Comparison of ENCODE assay signal across 10 cellular contexts in the genomic region with DNA sequence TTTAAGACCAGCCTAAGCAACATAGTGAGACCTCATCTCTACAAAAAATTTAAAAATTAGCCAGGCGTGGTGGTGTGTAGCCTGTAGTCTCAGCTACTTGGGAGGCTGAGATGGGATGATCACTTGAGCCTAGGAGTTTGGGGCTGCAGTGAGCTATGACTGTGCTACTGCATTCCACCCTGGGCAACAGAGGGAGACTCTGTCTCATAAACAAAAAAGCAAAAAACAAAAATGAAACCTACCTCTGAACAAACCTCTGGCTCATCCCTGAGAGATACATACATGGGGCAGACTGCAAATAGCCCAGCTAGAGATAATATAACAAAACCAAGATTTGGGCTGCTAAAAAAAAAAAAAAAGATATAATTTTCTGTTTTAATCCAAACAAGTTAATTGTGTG. TPM values are rescaled to one million over a fixed set of nuclear protein-coding genes. Genes with fewer than 3 reads are reported as not detected.
DNase-seq lines count a peak whose midpoint lies in the region; ATAC-seq lines count a peak whose summit lies in the region.
"Had no signal": no experiment of that assay in that cellular context is flagged by ENCODE, and none has a peak within 500 bp of the region (broad histone marks: within the 10 kb centered on the region; RNA-seq: fewer than 3 reads in every experiment).

No MANE protein-coding gene starts in this region.

- peak; percentile 93 for ATAC-seq in activated naive CD8-positive, alpha-beta T cell treated with anti-CD3 and anti-CD28 coated beads, Interleukin-2, amount 10 ng/mL, durations not matched to agents 7 days and 5 days (ENCODE audit: low read depth)
- ATAC-seq in GM21528 (IDR thresholded peaks at IDR 0.05; ENCODE audit: low FRiP score, unreplicated experiment) = peak; percentile 78
- peak; percentile 98 for ATAC-seq in HG03378 (IDR thresholded peaks at IDR 0.05; ENCODE audit: unreplicated experiment)
- ATAC-seq in stimulated activated effector memory CD8-positive, alpha-beta T cell treated with anti-CD3 and anti-CD28 coated beads, Interleukin-12 subunit alpha, Interleukin-12 subunit beta, amount 100 ng/mL, for 72 hours = peak; percentile 64

- no peaks in the 10 kb centered on the region for H3K9me3 Mint-ChIP-seq in activated naive CD8-positive, alpha-beta T cell treated with anti-CD3 and anti-CD28 coated beads, Interleukin-2, amount 10 ng/mL, durations not matched to agents 7 days and 5 days
- no peaks in the 10 kb centered on the region for H3K9me3 Mint-ChIP-seq in activated naive CD8-positive, alpha-beta T cell treated with anti-CD3 and anti-CD28 coated beads for 36 hours
- no peaks in the 10 kb centered on the region for H3K9me3 Mint-ChIP-seq in stimulated activated effector memory CD8-positive, alpha-beta T cell treated with anti-CD3 and anti-CD28 coated beads, Interleukin-12 subunit alpha, Interleukin-12 subunit beta, amount 100 ng/mL, for 72 hours
- H3K9me3 Mint-ChIP-seq: stimulated activated naive CD8-positive, alpha-beta T cell treated with anti-CD3 and anti-CD28 coated beads, Interleukin-15, Interleukin-2, amounts not matched to agents 100 ng/mL and 50 ng/mL, for 24 hours had no signal

- POLR2A ChIA-PET in activated naive CD8-positive, alpha-beta T cell treated with anti-CD3 and anti-CD28 coated beads, Interleukin-2, amount 10 ng/mL, durations not matched to agents 7 days and 5 days (lab: Charles Lee) = interaction anchor here (0.8 kb wide), 1 partner anchor 114 kb away, joined by 4 read pairs; the partner anchor contains the start of gene OTUD1

- peaks cover 2% of the 10 kb centered on the region for H3K4me1 Mint-ChIP-seq in activated naive CD8-positive, alpha-beta T cell treated with anti-CD3 and anti-CD28 coated beads, Interleukin-2, amount 10 ng/mL, durations not matched to agents 7 days and 5 days
- H3K4me1 Mint-ChIP-seq in activated naive CD8-positive, alpha-beta T cell treated with anti-CD3 and anti-CD28 coated beads for 36 hours = peaks cover 6% of the 10 kb centered on the region
- H3K4me1 Mint-ChIP-seq in stimulated activated effector memory CD8-positive, alpha-beta T cell treated with anti-CD3 and anti-CD28 coated beads, Interleukin-12 subunit alpha, Interleukin-12 subunit beta, amount 100 ng/mL, for 72 hours = no peaks in the 10 kb centered on the region

- no peaks in the 10 kb centered on the region for H3K36me3 Mint-ChIP-seq in activated naive CD8-positive, alpha-beta T cell treated with anti-CD3 and anti-CD28 coated beads, Interleukin-2, amount 10 ng/mL, durations not matched to agents 7 days and 5 days
- H3K36me3 Mint-ChIP-seq in activated naive CD8-positive, alpha-beta T cell treated with anti-CD3 and anti-CD28 coated beads for 36 hours = no peaks in the 10 kb centered on the region
- no peaks in the 10 kb centered on the region for H3K36me3 Mint-ChIP-seq in stimulated activated effector memory CD8-positive, alpha-beta T cell treated with anti-CD3 and anti-CD28 coated beads, Interleukin-12 subunit alpha, Interleukin-12 subunit beta, amount 100 ng/mL, for 72 hours

- no peak overlapping the region for H3K4me3 Mint-ChIP-seq in activated naive CD8-positive, alpha-beta T cell treated with anti-CD3 and anti-CD28 coated beads, Interleukin-2, amount 10 ng/mL, durations not matched to agents 7 days and 5 days
- no peak overlapping the region for H3K4me3 Mint-ChIP-seq in activated naive CD8-positive, alpha-beta T cell treated with anti-CD3 and anti-CD28 coated beads for 36 hours
- H3K4me3 Mint-ChIP-seq in stimulated activated effector memory CD8-positive, alpha-beta T cell treated with anti-CD3 and anti-CD28 coated beads, Interleukin-12 subunit alpha, Interleukin-12 subunit beta, amount 100 ng/mL, for 72 hours = no peak overlapping the region
- H3K4me3 Mint-ChIP-seq: stimulated activated naive CD8-positive, alpha-beta T cell treated with anti-CD3 and anti-CD28 coated beads, Interleukin-15, Interleukin-2, amounts not matched to agents 100 ng/mL and 50 ng/mL, for 24 hours had no signal

- no peak overlapping the region for H3K27ac Mint-ChIP-seq in activated naive CD8-positive, alpha-beta T cell treated with anti-CD3 and anti-CD28 coated beads, Interleukin-2, amount 10 ng/mL, durations not matched to agents 7 days and 5 days
- H3K27ac Mint-ChIP-seq in activated naive CD8-positive, alpha-beta T cell treated with anti-CD3 and anti-CD28 coated beads for 36 hours = no peak overlapping the region
- no peak overlapping the region for H3K27ac Mint-ChIP-seq in stimulated activated effector memory CD8-positive, alpha-beta T cell treated with anti-CD3 and anti-CD28 coated beads, Interleukin-12 subunit alpha, Interleukin-12 subunit beta, amount 100 ng/mL, for 72 hours
- H3K27ac Mint-ChIP-seq: stimulated activated naive CD8-positive, alpha-beta T cell treated with anti-CD3 and anti-CD28 coated beads, Interleukin-15, Interleukin-2, amounts not matched to agents 100 ng/mL and 50 ng/mL, for 24 hours had no signal

- H3K27me3 Mint-ChIP-seq in activated naive CD8-positive, alpha-beta T cell treated with anti-CD3 and anti-CD28 coated beads, Interleukin-2, amount 10 ng/mL, durations not matched to agents 7 days and 5 days = peaks cover 6% of the 10 kb centered on the region
- H3K27me3 Mint-ChIP-seq in activated naive CD8-positive, alpha-beta T cell treated with anti-CD3 and anti-CD28 coated beads for 36 hours = peaks cover 12% of the 10 kb centered on the region

- no peak for DNase-seq in activated naive CD8-positive, alpha-beta T cell treated with anti-CD3 and anti-CD28 coated beads, Interleukin-2, amount 10 ng/mL, durations not matched to agents 7 days and 5 days
- no peak for DNase-seq in activated naive CD8-positive, alpha-beta T cell treated with anti-CD3 and anti-CD28 coated beads for 36 hours
- no peak for DNase-seq in stimulated activated effector memory CD8-positive, alpha-beta T cell treated with anti-CD3 and anti-CD28 coated beads, Interleukin-12 subunit alpha, Interleukin-12 subunit beta, amount 100 ng/mL, for 72 hours (ENCODE audit: low spot score in 2 of 2)
- no peak for DNase-seq in DMS79 (lab: John Stamatoyannopoulos, UW)
- no peak for DNase-seq in NCI-H524 treated with DMSO at 0.1 percent for 48 hours (lab: John Stamatoyannopoulos, UW)
- DNase-seq in NAMALWA (ENCODE audit: low spot score) = no peak

RNA-seq across cellular contexts. Expression of gene C10orf67, which starts 19.5 kb away (rescaled TPM):
- under 1 TPM in 1 of 2 experiments, not detected in 1; 0.20 TPM for total RNA-seq in activated naive CD8-positive, alpha-beta T cell treated with anti-CD3 and anti-CD28 coated beads, Interleukin-2, amount 10 ng/mL, durations not matched to agents 7 days and 5 days
- under 1 TPM; 0.45 to 0.60 TPM for total RNA-seq in activated naive CD8-positive, alpha-beta T cell treated with anti-CD3 and anti-CD28 coated beads for 36 hours
- total RNA-seq: SJSA1 had no signal
